Comparison of ENCODE assay signal across 18 cellular contexts in genomic region chr3:159271799-159272512, GRCh38.
DNase-seq lines count a peak whose midpoint lies in the region; ATAC-seq, FAIRE-seq and TF ChIP-seq lines count a peak whose summit lies in the region.
"Had no signal": no experiment of that assay in that cellular context is flagged by ENCODE, and none has a peak within 500 bp of the region (broad histone marks: within the 10 kb centered on the region; RNA-seq: fewer than 3 reads in every experiment).

No MANE protein-coding gene starts in this region.

- ATAC-seq in upper lobe of left lung (ENCODE audit: low FRiP score in 2 of 2) (no peak), lower lobe of right lung (no peak)

- DNase-seq in RCC 7860 (ENCODE audit: low spot score) (no peak), upper lobe of left lung (no peak), uterus (no peak), lower lobe of right lung (no peak)
- DNase-seq: 8988T; C1 segment of cervical spinal cord; Calu3; CD4-positive, alpha-beta memory T cell; COR-L47; DMS53; DMS79 treated with DMSO at 0.1 percent for 48 hours; GOT3; HFFc6 had no signal

- H3K27ac ChIP-seq in upper lobe of left lung: no peak overlapping the region
- no peak overlapping the region for H3K27ac ChIP-seq in uterus
- no peak overlapping the region for H3K27ac ChIP-seq in lower lobe of right lung

- no peak for TF ChIP-seq EP300 in upper lobe of left lung (IDR thresholded peaks at IDR 0.05)

- FAIRE-seq in A204.1 (lab: Jason Lieb, UNC) (peak; percentile 6), RCC 7860 (lab: Jason Lieb, UNC) (peak; percentile 2), endometrium (lab: Jason Lieb, UNC) (peak; percentile 29)
- FAIRE-seq: GM12892, H54 had no signal

- H3K4me1 ChIP-seq in upper lobe of left lung (no peaks in the 10 kb centered on the region), uterus (no peaks in the 10 kb centered on the region), lower lobe of right lung (no peaks in the 10 kb centered on the region)
- H3K4me1 ChIP-seq: HAP-1 had no signal

- intact Hi-C loops in uterus (cut with DNase I; ENCODE audit: low total_unique reads) (no loop called here), lower lobe of right lung (cut with DNase I) (no loop called here)

- H3K36me3 ChIP-seq in upper lobe of left lung (no peaks in the 10 kb centered on the region), uterus (no peaks in the 10 kb centered on the region), lower lobe of right lung (no peaks in the 10 kb centered on the region)
- H3K36me3 ChIP-seq: HAP-1 had no signal

- WGBS in upper lobe of left lung, 2 donors: 90 to 92% methylated on average over 2 of the region's 2 CpGs

- H3K9me3 ChIP-seq in upper lobe of left lung (no peaks in the 10 kb centered on the region), uterus (no peaks in the 10 kb centered on the region), lower lobe of right lung (no peaks in the 10 kb centered on the region)
- H3K9me3 ChIP-seq: HAP-1 had no signal

- no peak overlapping the region for H3K4me3 ChIP-seq in upper lobe of left lung
- no peak overlapping the region for H3K4me3 ChIP-seq in uterus
- no peak overlapping the region for H3K4me3 ChIP-seq in lower lobe of right lung
- H3K4me3 ChIP-seq: HAP-1 had no signal

- no peak for TF ChIP-seq POLR2A in upper lobe of left lung (IDR thresholded peaks at IDR 0.05)
- no peak for TF ChIP-seq POLR2A in uterus (IDR thresholded peaks at IDR 0.05)

- TF ChIP-seq CTCF in upper lobe of left lung (IDR thresholded peaks at IDR 0.05): no peak
- no peak for TF ChIP-seq CTCF in uterus (IDR thresholded peaks at IDR 0.05)
- no peak for TF ChIP-seq CTCF in lower lobe of right lung (IDR thresholded peaks at IDR 0.05)

- H3K27me3 ChIP-seq in upper lobe of left lung: no peaks in the 10 kb centered on the region
- H3K27me3 ChIP-seq in uterus: no peaks in the 10 kb centered on the region
- H3K27me3 ChIP-seq in lower lobe of right lung (ENCODE audit: low read depth): no peaks in the 10 kb centered on the region
